In genomic region chr6:15962449-15962764, GRCh38 we compare ENCODE assay signal across 1 cellular context.
TF ChIP-seq lines count a peak whose summit lies in the region.

No MANE protein-coding gene starts in this region.

TF ChIP-seq in K562, 482 proteins besides CTCF, POLR2A, EP300 and RAD21 (continued from another document):
- TF ChIP-seq CXXC5 (CRISPR knock-in tag; IDR thresholded peaks at IDR 0.05) = 0 out of 2 replicates have a peak, but pooled peaks have one; percentile 26
- TF ChIP-seq OTX1 (CRISPR knock-in tag; IDR thresholded peaks at IDR 0.05) = peak; percentile 63; the same call in 1 of the 2 replicates
- TF ChIP-seq SMAD4 (CRISPR knock-in tag; conservative IDR thresholded peaks at IDR 0.05) = 0 out of 2 replicates have a peak, but pooled peaks have one; percentile 42
- TF ChIP-seq TAF7 (tag; IDR thresholded peaks at IDR 0.05) = no peak
- TF ChIP-seq ARID4B (CRISPR knock-in tag; IDR thresholded peaks at IDR 0.05) = no peak
- TF ChIP-seq IRF1 (CRISPR knock-in tag; IDR thresholded peaks at IDR 0.05; ENCODE audit: borderline replicate concordance) = no peak
- no peak for TF ChIP-seq CBX1 (IDR thresholded peaks at IDR 0.05; ENCODE audit: low read depth)
- no peak for TF ChIP-seq SMARCA4 (IDR thresholded peaks at IDR 0.05)
- no peak for TF ChIP-seq POLR2AphosphoS2 (IDR thresholded peaks at IDR 0.05; ENCODE audit: low read length)
- no peak for TF ChIP-seq MCM2 (IDR thresholded peaks at IDR 0.05; ENCODE audit: low read depth)
- no peak for TF ChIP-seq ERF (CRISPR knock-in tag; IDR thresholded peaks at IDR 0.05)
- TF ChIP-seq THRAP3 (IDR thresholded peaks at IDR 0.05; ENCODE audit: borderline replicate concordance) = no peak
- TF ChIP-seq KAT7 (CRISPR knock-in tag; IDR thresholded peaks at IDR 0.05; ENCODE audit: borderline replicate concordance) = no peak
- no peak for TF ChIP-seq HNRNPL (IDR thresholded peaks at IDR 0.05; ENCODE audit: low read depth, low read length)
- no peak for TF ChIP-seq CBX8 (IDR thresholded peaks at IDR 0.05; ENCODE audit: borderline replicate concordance, extremely low read depth, low read depth, low read length, poor library complexity, severe bottlenecking)
- TF ChIP-seq ADNP (tag; IDR thresholded peaks at IDR 0.05) = no peak
- no peak for TF ChIP-seq KLF13 (tag; IDR thresholded peaks at IDR 0.05; ENCODE audit: borderline replicate concordance, low read depth)
- no peak for TF ChIP-seq PYGO2 (tag; IDR thresholded peaks at IDR 0.05)
- TF ChIP-seq MECOM (CRISPR knock-in tag; IDR thresholded peaks at IDR 0.05) = no peak
- no peak for TF ChIP-seq TEAD4 (IDR thresholded peaks at IDR 0.05; ENCODE audit: low read length)
- TF ChIP-seq TEAD4 (CRISPR knock-in tag; IDR thresholded peaks at IDR 0.05; ENCODE audit: borderline replicate concordance) = no peak
- no peak for TF ChIP-seq ZNF212 (CRISPR knock-in tag; IDR thresholded peaks at IDR 0.05)
- peak; percentile 85; the same call in 1 of the 2 replicates for TF ChIP-seq THRB (CRISPR knock-in tag; conservative IDR thresholded peaks at IDR 0.05)
- no peak for TF ChIP-seq C11orf30 (IDR thresholded peaks at IDR 0.05; ENCODE audit: low read depth)
- TF ChIP-seq ZNF232 (CRISPR knock-in tag; IDR thresholded peaks at IDR 0.05) = no peak
- TF ChIP-seq, protein P1, sequence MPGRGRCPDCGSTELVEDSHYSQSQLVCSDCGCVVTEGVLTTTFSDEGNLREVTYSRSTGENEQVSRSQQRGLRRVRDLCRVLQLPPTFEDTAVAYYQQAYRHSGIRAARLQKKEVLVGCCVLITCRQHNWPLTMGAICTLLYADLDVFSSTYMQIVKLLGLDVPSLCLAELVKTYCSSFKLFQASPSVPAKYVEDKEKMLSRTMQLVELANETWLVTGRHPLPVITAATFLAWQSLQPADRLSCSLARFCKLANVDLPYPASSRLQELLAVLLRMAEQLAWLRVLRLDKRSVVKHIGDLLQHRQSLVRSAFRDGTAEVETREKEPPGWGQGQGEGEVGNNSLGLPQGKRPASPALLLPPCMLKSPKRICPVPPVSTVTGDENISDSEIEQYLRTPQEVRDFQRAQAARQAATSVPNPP (IDR thresholded peaks at IDR 0.05; ENCODE audit: borderline replicate concordance, insufficient read depth, insufficient read length) = no peak
- no peak for TF ChIP-seq ARID1B (IDR thresholded peaks at IDR 0.05)
- TF ChIP-seq SAFB2 (IDR thresholded peaks at IDR 0.05; ENCODE audit: borderline replicate concordance, low read depth, low read length, severe bottlenecking) = no peak
- no peak for TF ChIP-seq CBFB (CRISPR knock-in tag; IDR thresholded peaks at IDR 0.05)
- no peak for TF ChIP-seq PRPF4 (IDR thresholded peaks at IDR 0.05; ENCODE audit: insufficient read depth, low read depth, low read length, poor library complexity, severe bottlenecking)
- no peak for TF ChIP-seq FOXJ3 (CRISPR knock-in tag; IDR thresholded peaks at IDR 0.05)
- no peak for TF ChIP-seq SIRT6 (IDR thresholded peaks at IDR 0.05; ENCODE audit: low read depth, low read length)
- TF ChIP-seq HDGF (IDR thresholded peaks at IDR 0.05) = no peak
- no peak for TF ChIP-seq CLOCK (CRISPR knock-in tag; IDR thresholded peaks at IDR 0.05; ENCODE audit: borderline replicate concordance)
- TF ChIP-seq ZC3H11A (IDR thresholded peaks at IDR 0.05; ENCODE audit: low read depth, low read length) = no peak
- peak; percentile 82; the same call in 1 of the 2 replicates for TF ChIP-seq MCM3 (IDR thresholded peaks at IDR 0.05)
- TF ChIP-seq NFE2L1 (tag; IDR thresholded peaks at IDR 0.05; ENCODE audit: borderline replicate concordance, low read depth) = no peak
- no peak for TF ChIP-seq ZNF699 (CRISPR knock-in tag; IDR thresholded peaks at IDR 0.05; ENCODE audit: insufficient replicate concordance)
- no peak for TF ChIP-seq NFE2 (IDR thresholded peaks at IDR 0.05; ENCODE audit: low read depth)
- 0 out of 4 replicates have a peak, but pooled peaks of 1 of the 2 experiments have one; percentile 42 for TF ChIP-seq TRIM24 (IDR thresholded peaks at IDR 0.05)
- no peak for TF ChIP-seq ZNF785 (CRISPR knock-in tag; IDR thresholded peaks at IDR 0.05)
- TF ChIP-seq GABPA (tag; conservative IDR thresholded peaks at IDR 0.05; ENCODE audit: low read depth) = no peak
- no peak for TF ChIP-seq NCOA1 (IDR thresholded peaks at IDR 0.05; ENCODE audit: low read depth)
- no peak for TF ChIP-seq YBX1 (IDR thresholded peaks at IDR 0.05)
- TF ChIP-seq SNRNP70 (optimal IDR thresholded peaks at IDR 0.05; ENCODE audit: low read depth, low read length) = no peak
- no peak for TF ChIP-seq NR2C1 (IDR thresholded peaks at IDR 0.05)
- no peak for TF ChIP-seq NR2C1 (tag; IDR thresholded peaks at IDR 0.05)
- TF ChIP-seq SIN3A (IDR thresholded peaks at IDR 0.05; ENCODE audit: borderline replicate concordance in 2 of 2, control insufficient read depth in 1 of 2, low read depth in 2 of 2, low read length in 2 of 2) = no peak
- no peak for TF ChIP-seq ZNF311 (CRISPR knock-in tag; IDR thresholded peaks at IDR 0.05)
- TF ChIP-seq HMG20B (CRISPR knock-in tag; IDR thresholded peaks at IDR 0.05) = no peak
- TF ChIP-seq MIER1 (IDR thresholded peaks at IDR 0.05; ENCODE audit: low read depth) = no peak
- no peak for TF ChIP-seq ZBED1 (IDR thresholded peaks at IDR 0.05)
- TF ChIP-seq E2F3 (CRISPR knock-in tag; IDR thresholded peaks at IDR 0.05) = no peak
- no peak for TF ChIP-seq ZNF121 (CRISPR knock-in tag; conservative IDR thresholded peaks at IDR 0.05)
- TF ChIP-seq, protein P2, sequence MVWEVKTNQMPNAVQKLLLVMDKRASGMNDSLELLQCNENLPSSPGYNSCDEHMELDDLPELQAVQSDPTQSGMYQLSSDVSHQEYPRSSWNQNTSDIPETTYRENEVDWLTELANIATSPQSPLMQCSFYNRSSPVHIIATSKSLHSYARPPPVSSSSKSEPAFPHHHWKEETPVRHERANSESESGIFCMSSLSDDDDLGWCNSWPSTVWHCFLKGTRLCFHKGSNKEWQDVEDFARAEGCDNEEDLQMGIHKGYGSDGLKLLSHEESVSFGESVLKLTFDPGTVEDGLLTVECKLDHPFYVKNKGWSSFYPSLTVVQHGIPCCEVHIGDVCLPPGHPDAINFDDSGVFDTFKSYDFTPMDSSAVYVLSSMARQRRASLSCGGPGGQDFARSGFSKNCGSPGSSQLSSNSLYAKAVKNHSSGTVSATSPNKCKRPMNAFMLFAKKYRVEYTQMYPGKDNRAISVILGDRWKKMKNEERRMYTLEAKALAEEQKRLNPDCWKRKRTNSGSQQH (CRISPR knock-in tag; IDR thresholded peaks at IDR 0.05) = 0 out of 2 replicates have a peak, but pooled peaks have one; percentile 66
- 0 out of 2 replicates have a peak, but pooled peaks have one; percentile 16 for TF ChIP-seq SMARCE1 (IDR thresholded peaks at IDR 0.05)
- TF ChIP-seq ZNF740 (CRISPR knock-in tag; IDR thresholded peaks at IDR 0.05) = no peak
- TF ChIP-seq ZNF740 (tag; IDR thresholded peaks at IDR 0.05) = no peak
